ENCODE assay signal across 8 cellular contexts in genomic region chr4:173332021-173332487, GRCh38. TPM values are rescaled to one million over a fixed set of nuclear protein-coding genes. Genes with fewer than 3 reads are reported as not detected.
DNase-seq lines count a peak whose midpoint lies in the region; ATAC-seq, FAIRE-seq and TF ChIP-seq lines count a peak whose summit lies in the region.

No MANE protein-coding gene starts in this region.

- peak overlapping the region; percentile 11; the same call in 1 of the 2 replicates for H3K9ac ChIP-seq in HepG2 (ENCODE audit: insufficient read depth, low read depth, low read length)
- H3K9ac ChIP-seq in iPS-20b (ENCODE audit: low read depth, low read length), result no peak overlapping the region

- TF ChIP-seq EP300 in HepG2 (IDR thresholded peaks at IDR 0.05; ENCODE audit: low read depth in 2 of 2, low read length in 2 of 2) (no peak), HepG2 (CRISPR knock-in tag; IDR thresholded peaks at IDR 0.05; ENCODE audit: borderline replicate concordance) (no peak)

- intact Hi-C loops in HepG2 (cut with micrococcal nuclease; ENCODE audit: unreplicated experiment), result no loop called here
- intact Hi-C loops in right lobe of liver (cut with DNase I), result no loop called here

- peak overlapping the region; percentile 97 for H3K4me3 Mint-ChIP-seq in WTC11

- FAIRE-seq in HepG2 (lab: Jason Lieb, UNC), result no peak

- POLR2A ChIA-PET in HepG2 (lab: Yijun Ruan, JAX) (no interaction called here), WTC11 (lab: Charles Lee) (no interaction called here)

- CTCF ChIA-PET in HepG2 (lab: Yijun Ruan, JAX; ENCODE audit: low intra/inter-chr PET ratio, low total read pairs) (no interaction called here), WTC11 (lab: Charles Lee) (interaction anchor here (0.6 to 2.3 kb wide), 2 partner anchors 30 to 319 kb away, joined by 5 to 8 read pairs; no protein-coding TSS in a partner anchor)

- peaks cover 20% of the 10 kb centered on the region for H3K79me2 ChIP-seq in HepG2 (ENCODE audit: insufficient read depth, low read length)

- WGBS in HepG2 (ENCODE audit: low lambda C conversion rate), result 90% methylated on average over 6 of the region's 6 CpGs
- WGBS in right lobe of liver (ENCODE audit: insufficient coverage, low coverage, low lambda C conversion rate, missing lambda C conversion rate), result 47% methylated on average over 6 of the region's 6 CpGs

- peak overlapping the region; percentile 93 for H3K4me2 ChIP-seq in HepG2 (ENCODE audit: low read depth, low read length)

- no peaks in the 10 kb centered on the region; a peak in 2 of 5 replicates for H3K27me3 ChIP-seq in HepG2 (ENCODE audit: control insufficient read depth in 1 of 2, insufficient read depth in 2 of 2, low read length in 2 of 2)
- no peaks in the 10 kb centered on the region for H3K27me3 ChIP-seq in right lobe of liver
- H3K27me3 ChIP-seq in iPS-20b (ENCODE audit: insufficient read depth, low read length), result 0 out of 2 replicates have a peak, but pooled peaks cover 5% of the 10 kb centered on the region

- DNase-seq in HepG2 (ENCODE audit: low spot score), result no peak
- no peak for DNase-seq in right lobe of liver
- no peak for DNase-seq in WTC11 (ENCODE audit: low spot score)
- no peak for DNase-seq in germinal center (ENCODE audit: low spot score)
- no peak for DNase-seq in NCI-H510A treated with DMSO at 0.1 percent for 48 hours (lab: John Stamatoyannopoulos, UW)

- no peaks in the 10 kb centered on the region for H3K27me3 Mint-ChIP-seq in WTC11 (ENCODE audit: low read depth)

- H3K9me3 ChIP-seq in HepG2 (ENCODE audit: low read length) (no peaks in the 10 kb centered on the region), right lobe of liver (no peaks in the 10 kb centered on the region), iPS-20b (ENCODE audit: insufficient read depth, low read depth, low read length) (no peaks in the 10 kb centered on the region)

- H3K9me3 Mint-ChIP-seq in WTC11, result no peaks in the 10 kb centered on the region

- peaks cover 0 to 13% of the 10 kb centered on the region in 2 experiments; a peak in 2 of 5 replicates for H3K36me3 ChIP-seq in HepG2 (replicated peaks in 1 of 2; ENCODE audit: control insufficient read depth in 1 of 2, insufficient read depth in 2 of 2, low read length in 2 of 2)
- H3K36me3 ChIP-seq in right lobe of liver, result peaks cover 0 to 17% (median 0%) of the 10 kb centered on the region in 4 donors
- H3K36me3 ChIP-seq in iPS-20b (ENCODE audit: insufficient read depth, low read depth, low read length), result peaks cover 59% of the 10 kb centered on the region

- peak overlapping the region; percentile 51 for H3K27ac Mint-ChIP-seq in WTC11

- TF ChIP-seq RAD21 in HepG2 (CRISPR knock-in tag; IDR thresholded peaks at IDR 0.05), result no peak

- peak overlapping the region; percentile 91 to 95 (median 92); a peak in 5 of 6 replicates for H3K4me3 ChIP-seq in HepG2 (replicated peaks in 1 of 3; ENCODE audit: insufficient read depth in 1 of 3, low read depth in 2 of 3, low read length in 3 of 3)
- H3K4me3 ChIP-seq in right lobe of liver, result peak overlapping the region in 1 of 3 donors; percentile 85
- peak overlapping the region; percentile 96 for H3K4me3 ChIP-seq in iPS-20b (ENCODE audit: low read length)

- H3K27ac ChIP-seq in HepG2 (ENCODE audit: extremely low read length, insufficient read depth, low read length) (no peak overlapping the region), right lobe of liver (peak overlapping the region in 1 of 3 donors; percentile 20), iPS-20b (ENCODE audit: low read length) (no peak overlapping the region)

- in situ Hi-C loops in HepG2 (cut with HindIII; ENCODE audit: extremely low pct_ligation_motif_present, low pct_unique_long_range_greater_than_20kb), result loop anchor here (5.0 kb wide), 1 partner anchor 40 kb away; the partner anchor contains the start of gene SAP30

- TF ChIP-seq CTCF in HepG2 (CRISPR knock-in tag; IDR thresholded peaks at IDR 0.05), result no peak
- no peak for TF ChIP-seq CTCF in right lobe of liver (IDR thresholded peaks at IDR 0.05)
- TF ChIP-seq CTCF in WTC11 (IDR thresholded peaks at IDR 0.05), result no peak

- BruUV-seq in HepG2 (replicated peaks; lab: Mats Ljungman, UMichigan), result no TSS peak

- peaks cover 57% of the 10 kb centered on the region for H3K36me3 Mint-ChIP-seq in WTC11

- TF ChIP-seq POLR2A in HepG2 (IDR thresholded peaks at IDR 0.05; ENCODE audit: insufficient read depth in 1 of 2, low read depth in 2 of 2, low read length in 2 of 2) (no peak), right lobe of liver (IDR thresholded peaks at IDR 0.05) (no peak)

- H2AFZ ChIP-seq in HepG2 (ENCODE audit: low read length), result no peak overlapping the region

- peaks cover 23% of the 10 kb centered on the region for H3K4me1 ChIP-seq in HepG2 (ENCODE audit: insufficient read depth, low read length)
- no peaks in the 10 kb centered on the region for H3K4me1 ChIP-seq in right lobe of liver
- H3K4me1 ChIP-seq in iPS-20b (ENCODE audit: insufficient read depth, low read length), result peaks cover 16% of the 10 kb centered on the region; the same call in 1 of the 2 replicates

- peaks cover 29% of the 10 kb centered on the region for H3K4me1 Mint-ChIP-seq in WTC11

- H4K20me1 ChIP-seq in HepG2 (ENCODE audit: insufficient read depth, low read length), result peaks cover 3% of the 10 kb centered on the region; the same call in 1 of the 2 replicates

- ATAC-seq in HepG2 (no peak), right lobe of liver (no peak), WTC11 (no peak), HG02938 (IDR thresholded peaks at IDR 0.05; ENCODE audit: unreplicated experiment) (no peak), GM21528 (IDR thresholded peaks at IDR 0.05; ENCODE audit: low FRiP score, unreplicated experiment) (no peak)

TF ChIP-seq in HepG2, 621 proteins besides CTCF, POLR2A, EP300 and RAD21 (continues in another document):
- TF ChIP-seq HNF4A (CRISPR knock-in tag; IDR thresholded peaks at IDR 0.05) (no peak), ZNF343 (CRISPR knock-in tag; IDR thresholded peaks at IDR 0.05) (no peak), YEATS4 (CRISPR knock-in tag; IDR thresholded peaks at IDR 0.05; ENCODE audit: borderline replicate concordance) (no peak), ZNF761 (CRISPR knock-in tag; conservative IDR thresholded peaks at IDR 0.05) (no peak)

TF ChIP-seq in WTC11, 78 proteins besides CTCF, POLR2A, EP300 and RAD21 (continues in another document):
- TF ChIP-seq ESRRA (CRISPR knock-in tag; IDR thresholded peaks at IDR 0.05; ENCODE audit: borderline replicate concordance), result no peak

RNA-seq across cellular contexts. Expression of gene HMGB2, which starts 2.1 kb away (rescaled TPM):
- total RNA-seq in HepG2 (2016; rRNA removed; fragmentation: Illumina TruSeq; extraction: Trizol) (332 and 478 TPM in 2 replicates), right lobe of liver (10 to 100 TPM in 3 of 6 experiments, 1 to 10 TPM in 3; 6.1 to 13.5 (median 9.2) TPM), WTC11 (2021) (279 to 294 TPM (median 288 TPM) in 3 replicates)
- total RNA-seq in HepG2 (2016; cell fraction: cytosol; rRNA removed; fragmentation: Illumina TruSeq; extraction: Trizol; ENCODE audit: low read depth), result 55.4 and 58.1 TPM in 2 replicates
- total RNA-seq in HepG2 (2016; cell fraction: insoluble cytoplasmic fraction; rRNA removed; fragmentation: Illumina TruSeq; extraction: Trizol), result 327 and 486 TPM in 2 replicates
- 88.2 and 95.3 TPM in 2 replicates for total RNA-seq in HepG2 (2016; cell fraction: membrane; rRNA removed; fragmentation: Illumina TruSeq; extraction: Trizol)
- total RNA-seq in HepG2 (2016; cell fraction: nucleus; rRNA removed; fragmentation: Illumina TruSeq; extraction: Trizol), result 133 and 139 TPM in 2 replicates
- 49.9 and 90.5 TPM in 2 replicates for polyA plus RNA-seq in HepG2 (2011; rRNA removed)
- polyA plus RNA-seq in HepG2 (2011; cell fraction: cytosol; rRNA removed), result 47.8 and 56.0 TPM in 2 replicates
- polyA plus RNA-seq in HepG2 (2011; cell fraction: nucleus; rRNA removed), result 32.4 and 36.5 TPM in 2 replicates
- polyA plus RNA-seq in HepG2 (2012), result 115 and 248 TPM in 2 replicates
- 44.2 and 44.6 TPM in 2 replicates for polyA plus RNA-seq in HepG2 (2016; cell fraction: cytosol; fragmentation: Illumina TruSeq; extraction: Trizol; ENCODE audit: low read depth)
- polyA plus RNA-seq in HepG2 (2016; cell fraction: insoluble cytoplasmic fraction; fragmentation: Illumina TruSeq; extraction: Trizol; ENCODE audit: low read depth), result 657 and 732 TPM in 2 replicates
- 82.0 and 83.9 TPM in 2 replicates for polyA plus RNA-seq in HepG2 (2016; cell fraction: membrane; fragmentation: Illumina TruSeq; extraction: Trizol; ENCODE audit: low read depth)
- 316 and 322 TPM in 2 replicates for polyA plus RNA-seq in HepG2 (2016; cell fraction: nucleus; fragmentation: Illumina TruSeq; extraction: Trizol; ENCODE audit: insufficient read depth, low read depth)
- polyA minus RNA-seq in HepG2 (2011; rRNA and poly(A)+ RNA removed; ENCODE audit: low replicate concordance), result 14.1 and 27.2 TPM in 2 replicates
- polyA minus RNA-seq in HepG2 (2011; cell fraction: cytosol; rRNA and poly(A)+ RNA removed), result 29.2 and 45.7 TPM in 2 replicates
- polyA minus RNA-seq in HepG2 (2011; cell fraction: nucleus; rRNA and poly(A)+ RNA removed), result 46.0 and 60.1 TPM in 2 replicates

RNA-seq across cellular contexts. Expression of gene SAP30, which starts 38.7 kb away (rescaled TPM):
- total RNA-seq in HepG2 (2016; rRNA removed; fragmentation: Illumina TruSeq; extraction: Trizol), result 22.3 and 25.1 TPM in 2 replicates
- total RNA-seq in HepG2 (2016; cell fraction: cytosol; rRNA removed; fragmentation: Illumina TruSeq; extraction: Trizol; ENCODE audit: low read depth), result 3.7 and 4.7 TPM in 2 replicates
- total RNA-seq in HepG2 (2016; cell fraction: insoluble cytoplasmic fraction; rRNA removed; fragmentation: Illumina TruSeq; extraction: Trizol), result 22.4 and 24.1 TPM in 2 replicates
- total RNA-seq in HepG2 (2016; cell fraction: membrane; rRNA removed; fragmentation: Illumina TruSeq; extraction: Trizol), result 6.0 and 6.5 TPM in 2 replicates
- total RNA-seq in HepG2 (2016; cell fraction: nucleus; rRNA removed; fragmentation: Illumina TruSeq; extraction: Trizol), result 8.7 and 9.9 TPM in 2 replicates
- polyA plus RNA-seq in HepG2 (2011; rRNA removed), result 10.6 and 14.2 TPM in 2 replicates
- polyA plus RNA-seq in HepG2 (2011; cell fraction: cytosol; rRNA removed), result 6.1 and 7.3 TPM in 2 replicates
- polyA plus RNA-seq in HepG2 (2011; cell fraction: nucleus; rRNA removed), result 4.0 and 4.4 TPM in 2 replicates
- polyA plus RNA-seq in HepG2 (2012), result 10.5 and 12.0 TPM in 2 replicates
- polyA plus RNA-seq in HepG2 (2016; cell fraction: cytosol; fragmentation: Illumina TruSeq; extraction: Trizol; ENCODE audit: low read depth), result 3.1 and 3.3 TPM in 2 replicates
- 22.3 and 23.3 TPM in 2 replicates for polyA plus RNA-seq in HepG2 (2016; cell fraction: insoluble cytoplasmic fraction; fragmentation: Illumina TruSeq; extraction: Trizol; ENCODE audit: low read depth)
- polyA plus RNA-seq in HepG2 (2016; cell fraction: membrane; fragmentation: Illumina TruSeq; extraction: Trizol; ENCODE audit: low read depth), result 3.2 and 4.0 TPM in 2 replicates
- 11.9 and 13.6 TPM in 2 replicates for polyA plus RNA-seq in HepG2 (2016; cell fraction: nucleus; fragmentation: Illumina TruSeq; extraction: Trizol; ENCODE audit: insufficient read depth, low read depth)
- 3.3 and 6.9 TPM in 2 replicates for polyA minus RNA-seq in HepG2 (2011; rRNA and poly(A)+ RNA removed; ENCODE audit: low replicate concordance)
- polyA minus RNA-seq in HepG2 (2011; cell fraction: cytosol; rRNA and poly(A)+ RNA removed), result 5.6 and 6.4 TPM in 2 replicates
- 8.6 and 8.8 TPM in 2 replicates for polyA minus RNA-seq in HepG2 (2011; cell fraction: nucleus; rRNA and poly(A)+ RNA removed)
- total RNA-seq in right lobe of liver, result 10 to 100 TPM in 2 of 6 experiments, 1 to 10 TPM in 4; 3.5 to 12.8 (median 7.7) TPM
- 20.0 to 21.1 TPM (median 20.0 TPM) in 3 replicates for total RNA-seq in WTC11 (2021)
